1 cellular context compared by ENCODE assay signal in genomic region chr11:116787786-116788486, GRCh38.
TF ChIP-seq lines count a peak whose summit lies in the region.

Gene ZPR1, minus strand, starts transcription at chr11:116788023. Its CDS starts 33 bp downstream, at chr11:116787990.

TF ChIP-seq in K562, 482 proteins besides CTCF, POLR2A, EP300 and RAD21 (continued from another document and continues in another):
- TF ChIP-seq PCBP1 (IDR thresholded peaks at IDR 0.05; ENCODE audit: low read depth, low read length, poor library complexity, severe bottlenecking) (peak; percentile 84), ETV1 (tag; conservative IDR thresholded peaks at IDR 0.05; ENCODE audit: low read depth) (peak; percentile 32; the same call in 1 of the 2 replicates), NR2F6 (CRISPR knock-in tag; IDR thresholded peaks at IDR 0.05) (no peak), ATF7 (IDR thresholded peaks at IDR 0.05) (peak; percentile 72), HMGN3 (IDR thresholded peaks at IDR 0.05; ENCODE audit: borderline replicate concordance, extremely low read depth, insufficient read length, low read depth, low read length) (peak; percentile 58), TCF7L2 (IDR thresholded peaks at IDR 0.05; ENCODE audit: low read depth, low read length) (no peak), SMARCE1 (IDR thresholded peaks at IDR 0.05) (0 out of 2 replicates have a peak, but pooled peaks have one; percentile 29), NONO (IDR thresholded peaks at IDR 0.05; ENCODE audit: low read depth in 2 of 2, low read length in 1 of 2) (no peak), L3MBTL2 (IDR thresholded peaks at IDR 0.05) (peak; percentile 56; the same call in 1 of the 2 replicates), KDM4B (IDR thresholded peaks at IDR 0.05; ENCODE audit: borderline replicate concordance in 2 of 2, low read depth in 1 of 2) (peak in 1 of 2 experiments; percentile 39; a peak in 1 of 4 replicates), TRIM24 (IDR thresholded peaks at IDR 0.05) (no peak), CCAR2 (IDR thresholded peaks at IDR 0.05; ENCODE audit: low read depth, low read length) (no peak), MTA3 (IDR thresholded peaks at IDR 0.05; ENCODE audit: borderline replicate concordance) (peak; percentile 68; the same call in 1 of the 2 replicates), HDAC6 (IDR thresholded peaks at IDR 0.05; ENCODE audit: low read depth, low read length) (no peak), ETV5 (CRISPR knock-in tag; IDR thresholded peaks at IDR 0.05; ENCODE audit: low read depth) (peak; percentile 24; the same call in 1 of the 2 replicates), ESRRA (IDR thresholded peaks at IDR 0.05; ENCODE audit: borderline replicate concordance, low read depth) (peak; percentile 60; the same call in 1 of the 2 replicates), PHF20 (IDR thresholded peaks at IDR 0.05; ENCODE audit: partially characterized antibody) (peak; percentile 89), SAP30 (IDR thresholded peaks at IDR 0.05; ENCODE audit: borderline replicate concordance, insufficient read depth, low read depth, low read length, poor library complexity, severe bottlenecking) (peak; percentile 90), CREM (IDR thresholded peaks at IDR 0.05; ENCODE audit: low read depth) (peak; percentile 93), ZFX (CRISPR knock-in tag; IDR thresholded peaks at IDR 0.05) (peak; percentile 52), TFAP4 (CRISPR knock-in tag; IDR thresholded peaks at IDR 0.05; ENCODE audit: borderline replicate concordance) (peak; percentile 100), POU5F1 (IDR thresholded peaks at IDR 0.05; ENCODE audit: borderline replicate concordance, low read depth, low read length, partially characterized antibody) (no peak), ZNF592 (IDR thresholded peaks at IDR 0.05) (no peak), E2F8 (IDR thresholded peaks at IDR 0.05; ENCODE audit: low read depth, partially characterized antibody) (peak; percentile 88), HDAC2 (IDR thresholded peaks at IDR 0.05) (no peak), POLR2AphosphoS5 (IDR thresholded peaks at IDR 0.05; ENCODE audit: control insufficient read depth, insufficient read depth, low read depth, low read length) (peak; percentile 78; the same call in 1 of the 2 replicates), PML (IDR thresholded peaks at IDR 0.05; ENCODE audit: low read length) (peak; percentile 19; the same call in 1 of the 2 replicates), SIN3B (IDR thresholded peaks at IDR 0.05; ENCODE audit: low read depth) (peak; percentile 48; the same call in 1 of the 2 replicates), KAT7 (CRISPR knock-in tag; IDR thresholded peaks at IDR 0.05; ENCODE audit: borderline replicate concordance) (peak; percentile 74), ZMIZ1 (IDR thresholded peaks at IDR 0.05; ENCODE audit: low read depth in 2 of 2, low read length in 2 of 2) (0 out of 4 replicates have a peak, but pooled peaks of 1 of the 2 experiments have one; percentile 22), EGR1 (conservative IDR thresholded peaks at IDR 0.05) (0 out of 2 replicates have a peak, but pooled peaks have one; percentile 19), CXXC5 (CRISPR knock-in tag; IDR thresholded peaks at IDR 0.05) (peak; percentile 59), XRCC4 (IDR thresholded peaks at IDR 0.05; ENCODE audit: extremely low read depth, insufficient read depth, insufficient read length) (no peak), GABPA (tag; conservative IDR thresholded peaks at IDR 0.05; ENCODE audit: low read depth) (peak; percentile 95), ELF2 (CRISPR knock-in tag; IDR thresholded peaks at IDR 0.05) (peak; percentile 93), KDM5B (IDR thresholded peaks at IDR 0.05; ENCODE audit: insufficient replicate concordance, low read depth, low read length) (peak; percentile 75), DPF2 (IDR thresholded peaks at IDR 0.05) (peak; percentile 40; the same call in 1 of the 2 replicates), TEAD1 (CRISPR knock-in tag; IDR thresholded peaks at IDR 0.05) (0 out of 4 replicates have a peak, but pooled peaks of 1 of the 2 experiments have one; percentile 15), ELF1 (tag; IDR thresholded peaks at IDR 0.05) (peak; percentile 84), SUPT5H (IDR thresholded peaks at IDR 0.05) (peak; percentile 78), CC2D1A (IDR thresholded peaks at IDR 0.05) (0 out of 2 replicates have a peak, but pooled peaks have one; percentile 18), FOXK2 (conservative IDR thresholded peaks at IDR 0.05 in 1 of 2, IDR thresholded peaks at IDR 0.05 in 1 of 2; ENCODE audit: low read depth in 2 of 2) (0 out of 4 replicates have a peak, but pooled peaks have one; percentile 4 to 18), HDAC1 (IDR thresholded peaks at IDR 0.05) (peak; percentile 60 to 89; a peak in 2 of 4 replicates)
- TF ChIP-seq, protein P1, sequence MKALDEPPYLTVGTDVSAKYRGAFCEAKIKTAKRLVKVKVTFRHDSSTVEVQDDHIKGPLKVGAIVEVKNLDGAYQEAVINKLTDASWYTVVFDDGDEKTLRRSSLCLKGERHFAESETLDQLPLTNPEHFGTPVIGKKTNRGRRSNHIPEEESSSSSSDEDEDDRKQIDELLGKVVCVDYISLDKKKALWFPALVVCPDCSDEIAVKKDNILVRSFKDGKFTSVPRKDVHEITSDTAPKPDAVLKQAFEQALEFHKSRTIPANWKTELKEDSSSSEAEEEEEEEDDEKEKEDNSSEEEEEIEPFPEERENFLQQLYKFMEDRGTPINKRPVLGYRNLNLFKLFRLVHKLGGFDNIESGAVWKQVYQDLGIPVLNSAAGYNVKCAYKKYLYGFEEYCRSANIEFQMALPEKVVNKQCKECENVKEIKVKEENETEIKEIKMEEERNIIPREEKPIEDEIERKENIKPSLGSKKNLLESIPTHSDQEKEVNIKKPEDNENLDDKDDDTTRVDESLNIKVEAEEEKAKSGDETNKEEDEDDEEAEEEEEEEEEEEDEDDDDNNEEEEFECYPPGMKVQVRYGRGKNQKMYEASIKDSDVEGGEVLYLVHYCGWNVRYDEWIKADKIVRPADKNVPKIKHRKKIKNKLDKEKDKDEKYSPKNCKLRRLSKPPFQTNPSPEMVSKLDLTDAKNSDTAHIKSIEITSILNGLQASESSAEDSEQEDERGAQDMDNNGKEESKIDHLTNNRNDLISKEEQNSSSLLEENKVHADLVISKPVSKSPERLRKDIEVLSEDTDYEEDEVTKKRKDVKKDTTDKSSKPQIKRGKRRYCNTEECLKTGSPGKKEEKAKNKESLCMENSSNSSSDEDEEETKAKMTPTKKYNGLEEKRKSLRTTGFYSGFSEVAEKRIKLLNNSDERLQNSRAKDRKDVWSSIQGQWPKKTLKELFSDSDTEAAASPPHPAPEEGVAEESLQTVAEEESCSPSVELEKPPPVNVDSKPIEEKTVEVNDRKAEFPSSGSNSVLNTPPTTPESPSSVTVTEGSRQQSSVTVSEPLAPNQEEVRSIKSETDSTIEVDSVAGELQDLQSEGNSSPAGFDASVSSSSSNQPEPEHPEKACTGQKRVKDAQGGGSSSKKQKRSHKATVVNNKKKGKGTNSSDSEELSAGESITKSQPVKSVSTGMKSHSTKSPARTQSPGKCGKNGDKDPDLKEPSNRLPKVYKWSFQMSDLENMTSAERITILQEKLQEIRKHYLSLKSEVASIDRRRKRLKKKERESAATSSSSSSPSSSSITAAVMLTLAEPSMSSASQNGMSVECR (CRISPR knock-in tag; IDR thresholded peaks at IDR 0.05): peak; percentile 54
- TF ChIP-seq, protein P2, sequence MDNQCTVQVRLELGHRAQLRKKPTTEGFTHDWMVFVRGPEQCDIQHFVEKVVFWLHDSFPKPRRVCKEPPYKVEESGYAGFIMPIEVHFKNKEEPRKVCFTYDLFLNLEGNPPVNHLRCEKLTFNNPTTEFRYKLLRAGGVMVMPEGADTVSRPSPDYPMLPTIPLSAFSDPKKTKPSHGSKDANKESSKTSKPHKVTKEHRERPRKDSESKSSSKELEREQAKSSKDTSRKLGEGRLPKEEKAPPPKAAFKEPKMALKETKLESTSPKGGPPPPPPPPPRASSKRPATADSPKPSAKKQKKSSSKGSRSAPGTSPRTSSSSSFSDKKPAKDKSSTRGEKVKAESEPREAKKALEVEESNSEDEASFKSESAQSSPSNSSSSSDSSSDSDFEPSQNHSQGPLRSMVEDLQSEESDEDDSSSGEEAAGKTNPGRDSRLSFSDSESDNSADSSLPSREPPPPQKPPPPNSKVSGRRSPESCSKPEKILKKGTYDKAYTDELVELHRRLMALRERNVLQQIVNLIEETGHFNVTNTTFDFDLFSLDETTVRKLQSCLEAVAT (IDR thresholded peaks at IDR 0.05): peak in 1 of 2 experiments; percentile 58; a peak in 2 of 4 replicates
- TF ChIP-seq, protein P3, sequence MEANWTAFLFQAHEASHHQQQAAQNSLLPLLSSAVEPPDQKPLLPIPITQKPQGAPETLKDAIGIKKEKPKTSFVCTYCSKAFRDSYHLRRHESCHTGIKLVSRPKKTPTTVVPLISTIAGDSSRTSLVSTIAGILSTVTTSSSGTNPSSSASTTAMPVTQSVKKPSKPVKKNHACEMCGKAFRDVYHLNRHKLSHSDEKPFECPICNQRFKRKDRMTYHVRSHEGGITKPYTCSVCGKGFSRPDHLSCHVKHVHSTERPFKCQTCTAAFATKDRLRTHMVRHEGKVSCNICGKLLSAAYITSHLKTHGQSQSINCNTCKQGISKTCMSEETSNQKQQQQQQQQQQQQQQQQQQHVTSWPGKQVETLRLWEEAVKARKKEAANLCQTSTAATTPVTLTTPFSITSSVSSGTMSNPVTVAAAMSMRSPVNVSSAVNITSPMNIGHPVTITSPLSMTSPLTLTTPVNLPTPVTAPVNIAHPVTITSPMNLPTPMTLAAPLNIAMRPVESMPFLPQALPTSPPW (CRISPR knock-in tag; IDR thresholded peaks at IDR 0.05): peak; percentile 34; the same call in 1 of the 2 replicates
